8 cellular contexts compared by ENCODE assay signal in genomic region chr11:116928102-116928777, GRCh38.
A peak's percentile ranks its signal among the peaks of the same experiment; 100 is the strongest.
DNase-seq lines count a peak whose midpoint lies in the region; ATAC-seq lines count a peak whose summit lies in the region.

No MANE protein-coding gene starts in this region.

- ATAC-seq in HG02973 (IDR thresholded peaks at IDR 0.05; ENCODE audit: unreplicated experiment): peak; percentile 59
- ATAC-seq in stimulated activated naive B cell treated with anti-CD40 and anti-IgM and Interleukin-4, amounts not matched to agents 10 μg/mL and 1 μg/mL and 100 μg/mL, for 72 hours (replicated peaks): peak; percentile 88 to 91

- no peak for DNase-seq in activated T-cell treated with anti-CD3 and anti-CD28 coated beads, Interleukin-2, amount 50 U/mL, for 24 hours
- no peak for DNase-seq in activated T-cell treated with anti-CD3 and anti-CD28 coated beads, Interleukin-2, amount 50 U/mL, for 48 hours
- DNase-seq in SKM-1 (lab: John Stamatoyannopoulos, UW; ENCODE audit: unreplicated experiment) (peak; percentile 14), NCI-H69 (lab: John Stamatoyannopoulos, UW) (no peak), SW480 (ENCODE audit: low spot score) (no peak), epidermal melanocyte (ENCODE audit: insufficient read length, low spot score) (no peak)
- DNase-seq in stimulated activated naive B cell treated with anti-CD40 and anti-IgM and Interleukin-4, amounts not matched to agents 10 μg/mL and 1 μg/mL and 100 μg/mL, for 72 hours: peak; percentile 40

- peaks cover 47% of the 10 kb centered on the region for H3K36me3 Mint-ChIP-seq in activated T-cell treated with anti-CD3 and anti-CD28 coated beads, Interleukin-2, amount 50 U/mL, for 24 hours (ENCODE audit: low read depth)
- H3K36me3 Mint-ChIP-seq in stimulated activated naive B cell treated with anti-CD40 and anti-IgM and Interleukin-4, amounts not matched to agents 10 μg/mL and 1 μg/mL and 100 μg/mL, for 72 hours: peaks cover 18% of the 10 kb centered on the region in 2 donors

- no peaks in the 10 kb centered on the region for H3K9me3 Mint-ChIP-seq in activated T-cell treated with anti-CD3 and anti-CD28 coated beads, Interleukin-2, amount 50 U/mL, for 24 hours
- H3K9me3 Mint-ChIP-seq in stimulated activated naive B cell treated with anti-CD40 and anti-IgM and Interleukin-4, amounts not matched to agents 10 μg/mL and 1 μg/mL and 100 μg/mL, for 72 hours: no peaks in the 10 kb centered on the region

- no peak overlapping the region for H3K4me3 Mint-ChIP-seq in activated T-cell treated with anti-CD3 and anti-CD28 coated beads, Interleukin-2, amount 50 U/mL, for 24 hours
- peak overlapping the region; percentile 22 to 45 for H3K4me3 Mint-ChIP-seq in stimulated activated naive B cell treated with anti-CD40 and anti-IgM and Interleukin-4, amounts not matched to agents 10 μg/mL and 1 μg/mL and 100 μg/mL, for 72 hours

- no peaks in the 10 kb centered on the region for H3K27me3 Mint-ChIP-seq in activated T-cell treated with anti-CD3 and anti-CD28 coated beads, Interleukin-2, amount 50 U/mL, for 24 hours
- no peaks in the 10 kb centered on the region for H3K27me3 Mint-ChIP-seq in stimulated activated naive B cell treated with anti-CD40 and anti-IgM and Interleukin-4, amounts not matched to agents 10 μg/mL and 1 μg/mL and 100 μg/mL, for 72 hours

- peak overlapping the region; percentile 84 for H3K27ac Mint-ChIP-seq in activated T-cell treated with anti-CD3 and anti-CD28 coated beads, Interleukin-2, amount 50 U/mL, for 24 hours
- H3K27ac Mint-ChIP-seq in stimulated activated naive B cell treated with anti-CD40 and anti-IgM and Interleukin-4, amounts not matched to agents 10 μg/mL and 1 μg/mL and 100 μg/mL, for 72 hours: peak overlapping the region; percentile 91

- H3K4me1 Mint-ChIP-seq in activated T-cell treated with anti-CD3 and anti-CD28 coated beads, Interleukin-2, amount 50 U/mL, for 24 hours (ENCODE audit: low read depth): peaks cover 83% of the 10 kb centered on the region
- peaks cover 48 to 78% of the 10 kb centered on the region in 2 donors for H3K4me1 Mint-ChIP-seq in stimulated activated naive B cell treated with anti-CD40 and anti-IgM and Interleukin-4, amounts not matched to agents 10 μg/mL and 1 μg/mL and 100 μg/mL, for 72 hours

Comparison
In these comparisons a context has a peak if more than half of its experiments do, and no peak if none do; other contexts are left out.
1. DNase-seq: peak in SKM-1 (single experiment) and stimulated activated naive B cell treated with anti-CD40 and anti-IgM and Interleukin-4, amounts not matched to agents 10 μg/mL and 1 μg/mL and 100 μg/mL, for 72 hours (single experiment); none in activated T-cell treated with anti-CD3 and anti-CD28 coated beads, Interleukin-2, amount 50 U/mL, for 24 hours (single experiment), activated T-cell treated with anti-CD3 and anti-CD28 coated beads, Interleukin-2, amount 50 U/mL, for 48 hours (0 of 2), NCI-H69 (single experiment), SW480 (single experiment) and epidermal melanocyte (single experiment).